ENCODE assay signal across 18 cellular contexts in the genomic region with DNA sequence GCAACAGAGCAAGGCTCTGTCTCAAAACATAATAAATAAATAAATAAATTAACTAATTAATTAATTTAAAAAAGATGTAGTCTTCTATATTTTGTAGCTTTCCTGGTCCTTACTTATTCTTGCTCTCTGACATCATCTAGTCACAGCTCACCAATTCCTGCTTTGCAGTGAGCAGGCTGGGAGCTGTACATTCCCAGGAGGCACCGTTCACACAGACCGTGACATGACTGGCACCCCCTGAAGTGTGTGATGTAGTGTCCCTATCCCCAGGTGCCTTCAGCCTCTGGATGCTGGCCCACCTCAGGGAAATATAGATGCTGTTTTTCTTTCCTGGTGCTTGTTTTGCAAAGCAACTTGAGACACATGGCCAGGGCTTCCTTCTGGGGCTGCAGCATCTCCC.
"Had no signal": no experiment of that assay in that cellular context is flagged by ENCODE, and none has a peak within 500 bp of the region (broad histone marks: within the 10 kb centered on the region; RNA-seq: fewer than 3 reads in every experiment).

No MANE protein-coding gene starts in this region.

- H3K36me3 ChIP-seq: brain microvascular endothelial cell, suprapubic skin had no signal

- H3K27me3 ChIP-seq: brain microvascular endothelial cell, suprapubic skin had no signal

- ATAC-seq: activated CD8-positive, alpha-beta T cell treated with anti-CD3 and anti-CD28 coated beads, Interleukin-2, amount 10 ng/mL, durations not matched to agents 7 days and 5 days; activated naive CD8-positive, alpha-beta T cell treated with anti-CD3 and anti-CD28 coated beads, Interleukin-2, amount 50 U/mL, for 24 hours; natural killer cell had no signal

- H3K9me3 ChIP-seq: suprapubic skin had no signal

- H3K4me3 ChIP-seq: suprapubic skin had no signal

- H3K27ac ChIP-seq: brain microvascular endothelial cell, suprapubic skin had no signal

- DNase-seq: activated CD4-positive, alpha-beta T cell treated with anti-CD3 and anti-CD28 coated beads, Interleukin-2, amount 10 ng/mL, durations not matched to agents 7 days and 5 days; activated CD8-positive, alpha-beta T cell treated with anti-CD3 and anti-CD28 coated beads, Interleukin-2, amount 10 ng/mL, durations not matched to agents 7 days and 5 days; activated naive CD4-positive, alpha-beta T cell treated with Interleukin-2 at 50 U/mL for 16 hours; activated naive CD8-positive, alpha-beta T cell treated with anti-CD3 and anti-CD28 coated beads, Interleukin-2, amount 50 U/mL, for 24 hours; activated T-cell treated with anti-CD3 and anti-CD28 coated beads, Interleukin-2, amount 50 U/mL, for 24 hours; anterior cingulate cortex; brain microvascular endothelial cell; central memory CD4-positive, alpha-beta T cell; erythroblast; foreskin melanocyte; head of caudate nucleus; natural killer cell; retina; stimulated activated CD4-positive, alpha-beta T cell treated with anti-CD3 and anti-CD28 coated beads, Interleukin-12 subunit alpha, Interleukin-12 subunit beta, amount 100 ng/mL, for 4 hours; stimulated activated CD4-positive, alpha-beta T cell treated with anti-CD3 and anti-CD28 coated beads, Interleukin-1b, Interleukin-23, amount 100 ng/mL, for 48 hours; stimulated activated naive CD8-positive, alpha-beta T cell treated with anti-CD3 and anti-CD28 coated beads, Interleukin-15, amount 100 ng/mL, for 72 hours; trophoblast cell had no signal
